ENCODE assay signal across 8 cellular contexts in genomic region chr3:42906085-42906904, GRCh38. TPM values are rescaled to one million over a fixed set of nuclear protein-coding genes. Genes with fewer than 3 reads are reported as not detected.
A peak's percentile ranks its signal among the peaks of the same experiment; 100 is the strongest.
DNase-seq lines count a peak whose midpoint lies in the region; ATAC-seq, FAIRE-seq and TF ChIP-seq lines count a peak whose summit lies in the region.

Gene ZNF662, plus strand, starts transcription at chr3:42906142. Its CDS starts 1,973 bp downstream, at chr3:42908115.

- DNase-seq in HuH-7 (ENCODE audit: low spot score) = peak; percentile 67
- DNase-seq in activated T-cell treated with anti-CD3 and anti-CD28 coated beads, Interleukin-2, amount 50 U/mL, for 1 hour = peak; percentile 30
- DNase-seq in frontal cortex (ENCODE audit: low spot score in 2 of 2) = peak; percentile 51 to 52
- DNase-seq in prostate gland (ENCODE audit: low spot score) = peak; percentile 18
- no peak for DNase-seq in HCEC 1CT
- no peak for DNase-seq in NCI-H2081 (lab: John Stamatoyannopoulos, UW)

- H3K4me3 ChIP-seq in prostate gland = peak within 1 kb of the TSS; percentile 48 to 51

- TF ChIP-seq POLR2A in prostate gland (IDR thresholded peaks at IDR 0.05) (no peak), GM18505 (IDR thresholded peaks at IDR 0.05; ENCODE audit: borderline replicate concordance, extremely low read depth, insufficient read depth, insufficient read length) (no peak)

- H3K27ac ChIP-seq in prostate gland = peak within 1 kb of the TSS; percentile 57 to 63

- peaks cover 3% of the 10 kb centered on the region for H3K4me1 ChIP-seq in prostate gland (replicated peaks)

- TF ChIP-seq CTCF in prostate gland (IDR thresholded peaks at IDR 0.05) = no peak

- H3K9me3 ChIP-seq in prostate gland = no peaks in the 10 kb centered on the region

- 2% methylated on average over 40 of the region's 59 CpGs for whole genome bisulfite sequencing in prostate gland

- intact Hi-C loops in prostate gland (cut with DNase I) = no loop called here

- no peaks in the 10 kb centered on the region for H3K36me3 ChIP-seq in prostate gland

- no peaks in the 10 kb centered on the region for H3K27me3 ChIP-seq in prostate gland (replicated peaks; ENCODE audit: insufficient read depth)

- ATAC-seq in GM18505 (IDR thresholded peaks at IDR 0.05; ENCODE audit: unreplicated experiment) = no peak
- no peak for ATAC-seq in GM21447 (IDR thresholded peaks at IDR 0.05; ENCODE audit: unreplicated experiment)

- no peak for FAIRE-seq in frontal cortex (lab: Jason Lieb, UNC)

RNA-seq across cellular contexts. Expression of gene ZNF662, which starts in this region (rescaled TPM):
- 16.7 TPM for total RNA-seq in frontal cortex
- 10 to 100 TPM in 1 of 2 donors, 1 to 10 TPM in 1; 8.6 to 15.5 TPM for total RNA-seq in prostate gland

Comparison
In these comparisons a context has a peak if more than half of its experiments do, and no peak if none do; other contexts are left out.
1. DNase-seq: peak in HuH-7 (single experiment), activated T-cell treated with anti-CD3 and anti-CD28 coated beads, Interleukin-2, amount 50 U/mL, for 1 hour (single experiment), frontal cortex (2 of 2) and prostate gland (single experiment); none in HCEC 1CT (single experiment) and NCI-H2081 (0 of 2).